In the genomic region with DNA sequence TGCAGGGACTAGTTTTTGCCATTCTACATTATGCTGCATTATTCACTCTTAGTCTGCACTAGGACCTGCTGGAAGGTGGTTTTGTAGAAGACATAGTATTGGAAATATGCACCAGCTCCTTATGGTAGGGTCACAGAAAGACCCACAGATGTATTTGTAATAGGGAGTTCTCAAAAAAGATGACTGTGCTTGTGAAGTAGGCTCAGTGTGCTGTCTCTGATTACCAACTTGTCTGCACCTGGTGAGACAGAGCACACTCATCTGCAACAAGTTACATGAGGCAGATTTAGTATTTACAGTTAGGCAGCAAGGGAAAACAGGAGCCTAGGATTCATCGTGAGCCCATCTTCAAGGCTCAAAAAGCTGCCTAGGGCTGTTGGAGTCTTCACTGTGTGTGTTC, we compare ENCODE assay signal across 1 cellular context.
TF ChIP-seq lines count a peak whose summit lies in the region.

No MANE protein-coding gene starts in this region.

TF ChIP-seq in GM23338, 12 proteins besides CTCF, POLR2A, EP300 and RAD21 (continued from another document):
- TF ChIP-seq, protein P1, sequence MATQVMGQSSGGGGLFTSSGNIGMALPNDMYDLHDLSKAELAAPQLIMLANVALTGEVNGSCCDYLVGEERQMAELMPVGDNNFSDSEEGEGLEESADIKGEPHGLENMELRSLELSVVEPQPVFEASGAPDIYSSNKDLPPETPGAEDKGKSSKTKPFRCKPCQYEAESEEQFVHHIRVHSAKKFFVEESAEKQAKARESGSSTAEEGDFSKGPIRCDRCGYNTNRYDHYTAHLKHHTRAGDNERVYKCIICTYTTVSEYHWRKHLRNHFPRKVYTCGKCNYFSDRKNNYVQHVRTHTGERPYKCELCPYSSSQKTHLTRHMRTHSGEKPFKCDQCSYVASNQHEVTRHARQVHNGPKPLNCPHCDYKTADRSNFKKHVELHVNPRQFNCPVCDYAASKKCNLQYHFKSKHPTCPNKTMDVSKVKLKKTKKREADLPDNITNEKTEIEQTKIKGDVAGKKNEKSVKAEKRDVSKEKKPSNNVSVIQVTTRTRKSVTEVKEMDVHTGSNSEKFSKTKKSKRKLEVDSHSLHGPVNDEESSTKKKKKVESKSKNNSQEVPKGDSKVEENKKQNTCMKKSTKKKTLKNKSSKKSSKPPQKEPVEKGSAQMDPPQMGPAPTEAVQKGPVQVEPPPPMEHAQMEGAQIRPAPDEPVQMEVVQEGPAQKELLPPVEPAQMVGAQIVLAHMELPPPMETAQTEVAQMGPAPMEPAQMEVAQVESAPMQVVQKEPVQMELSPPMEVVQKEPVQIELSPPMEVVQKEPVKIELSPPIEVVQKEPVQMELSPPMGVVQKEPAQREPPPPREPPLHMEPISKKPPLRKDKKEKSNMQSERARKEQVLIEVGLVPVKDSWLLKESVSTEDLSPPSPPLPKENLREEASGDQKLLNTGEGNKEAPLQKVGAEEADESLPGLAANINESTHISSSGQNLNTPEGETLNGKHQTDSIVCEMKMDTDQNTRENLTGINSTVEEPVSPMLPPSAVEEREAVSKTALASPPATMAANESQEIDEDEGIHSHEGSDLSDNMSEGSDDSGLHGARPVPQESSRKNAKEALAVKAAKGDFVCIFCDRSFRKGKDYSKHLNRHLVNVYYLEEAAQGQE (IDR thresholded peaks at IDR 0.05; ENCODE audit: unreplicated experiment) = no peak
- TF ChIP-seq EZH2phosphoT487 (IDR thresholded peaks at IDR 0.05; ENCODE audit: unreplicated experiment) (no peak), ZNF114 (CRISPR knock-in tag; IDR thresholded peaks at IDR 0.05) (no peak), STAT1 (IDR thresholded peaks at IDR 0.05; ENCODE audit: unreplicated experiment) (no peak), POLR2AphosphoS5 (IDR thresholded peaks at IDR 0.05; ENCODE audit: low read depth) (no peak), CREB1 (CRISPR knock-in tag; IDR thresholded peaks at IDR 0.05; ENCODE audit: low read depth) (no peak), ZNF331 (CRISPR knock-in tag; IDR thresholded peaks at IDR 0.05; ENCODE audit: low read depth) (no peak), EZH2 (IDR thresholded peaks at IDR 0.05; ENCODE audit: low read depth, unreplicated experiment) (no peak)
- TF ChIP-seq, protein P2, sequence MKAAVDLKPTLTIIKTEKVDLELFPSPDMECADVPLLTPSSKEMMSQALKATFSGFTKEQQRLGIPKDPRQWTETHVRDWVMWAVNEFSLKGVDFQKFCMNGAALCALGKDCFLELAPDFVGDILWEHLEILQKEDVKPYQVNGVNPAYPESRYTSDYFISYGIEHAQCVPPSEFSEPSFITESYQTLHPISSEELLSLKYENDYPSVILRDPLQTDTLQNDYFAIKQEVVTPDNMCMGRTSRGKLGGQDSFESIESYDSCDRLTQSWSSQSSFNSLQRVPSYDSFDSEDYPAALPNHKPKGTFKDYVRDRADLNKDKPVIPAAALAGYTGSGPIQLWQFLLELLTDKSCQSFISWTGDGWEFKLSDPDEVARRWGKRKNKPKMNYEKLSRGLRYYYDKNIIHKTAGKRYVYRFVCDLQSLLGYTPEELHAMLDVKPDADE (IDR thresholded peaks at IDR 0.05) = no peak
- TF ChIP-seq, protein P3, sequence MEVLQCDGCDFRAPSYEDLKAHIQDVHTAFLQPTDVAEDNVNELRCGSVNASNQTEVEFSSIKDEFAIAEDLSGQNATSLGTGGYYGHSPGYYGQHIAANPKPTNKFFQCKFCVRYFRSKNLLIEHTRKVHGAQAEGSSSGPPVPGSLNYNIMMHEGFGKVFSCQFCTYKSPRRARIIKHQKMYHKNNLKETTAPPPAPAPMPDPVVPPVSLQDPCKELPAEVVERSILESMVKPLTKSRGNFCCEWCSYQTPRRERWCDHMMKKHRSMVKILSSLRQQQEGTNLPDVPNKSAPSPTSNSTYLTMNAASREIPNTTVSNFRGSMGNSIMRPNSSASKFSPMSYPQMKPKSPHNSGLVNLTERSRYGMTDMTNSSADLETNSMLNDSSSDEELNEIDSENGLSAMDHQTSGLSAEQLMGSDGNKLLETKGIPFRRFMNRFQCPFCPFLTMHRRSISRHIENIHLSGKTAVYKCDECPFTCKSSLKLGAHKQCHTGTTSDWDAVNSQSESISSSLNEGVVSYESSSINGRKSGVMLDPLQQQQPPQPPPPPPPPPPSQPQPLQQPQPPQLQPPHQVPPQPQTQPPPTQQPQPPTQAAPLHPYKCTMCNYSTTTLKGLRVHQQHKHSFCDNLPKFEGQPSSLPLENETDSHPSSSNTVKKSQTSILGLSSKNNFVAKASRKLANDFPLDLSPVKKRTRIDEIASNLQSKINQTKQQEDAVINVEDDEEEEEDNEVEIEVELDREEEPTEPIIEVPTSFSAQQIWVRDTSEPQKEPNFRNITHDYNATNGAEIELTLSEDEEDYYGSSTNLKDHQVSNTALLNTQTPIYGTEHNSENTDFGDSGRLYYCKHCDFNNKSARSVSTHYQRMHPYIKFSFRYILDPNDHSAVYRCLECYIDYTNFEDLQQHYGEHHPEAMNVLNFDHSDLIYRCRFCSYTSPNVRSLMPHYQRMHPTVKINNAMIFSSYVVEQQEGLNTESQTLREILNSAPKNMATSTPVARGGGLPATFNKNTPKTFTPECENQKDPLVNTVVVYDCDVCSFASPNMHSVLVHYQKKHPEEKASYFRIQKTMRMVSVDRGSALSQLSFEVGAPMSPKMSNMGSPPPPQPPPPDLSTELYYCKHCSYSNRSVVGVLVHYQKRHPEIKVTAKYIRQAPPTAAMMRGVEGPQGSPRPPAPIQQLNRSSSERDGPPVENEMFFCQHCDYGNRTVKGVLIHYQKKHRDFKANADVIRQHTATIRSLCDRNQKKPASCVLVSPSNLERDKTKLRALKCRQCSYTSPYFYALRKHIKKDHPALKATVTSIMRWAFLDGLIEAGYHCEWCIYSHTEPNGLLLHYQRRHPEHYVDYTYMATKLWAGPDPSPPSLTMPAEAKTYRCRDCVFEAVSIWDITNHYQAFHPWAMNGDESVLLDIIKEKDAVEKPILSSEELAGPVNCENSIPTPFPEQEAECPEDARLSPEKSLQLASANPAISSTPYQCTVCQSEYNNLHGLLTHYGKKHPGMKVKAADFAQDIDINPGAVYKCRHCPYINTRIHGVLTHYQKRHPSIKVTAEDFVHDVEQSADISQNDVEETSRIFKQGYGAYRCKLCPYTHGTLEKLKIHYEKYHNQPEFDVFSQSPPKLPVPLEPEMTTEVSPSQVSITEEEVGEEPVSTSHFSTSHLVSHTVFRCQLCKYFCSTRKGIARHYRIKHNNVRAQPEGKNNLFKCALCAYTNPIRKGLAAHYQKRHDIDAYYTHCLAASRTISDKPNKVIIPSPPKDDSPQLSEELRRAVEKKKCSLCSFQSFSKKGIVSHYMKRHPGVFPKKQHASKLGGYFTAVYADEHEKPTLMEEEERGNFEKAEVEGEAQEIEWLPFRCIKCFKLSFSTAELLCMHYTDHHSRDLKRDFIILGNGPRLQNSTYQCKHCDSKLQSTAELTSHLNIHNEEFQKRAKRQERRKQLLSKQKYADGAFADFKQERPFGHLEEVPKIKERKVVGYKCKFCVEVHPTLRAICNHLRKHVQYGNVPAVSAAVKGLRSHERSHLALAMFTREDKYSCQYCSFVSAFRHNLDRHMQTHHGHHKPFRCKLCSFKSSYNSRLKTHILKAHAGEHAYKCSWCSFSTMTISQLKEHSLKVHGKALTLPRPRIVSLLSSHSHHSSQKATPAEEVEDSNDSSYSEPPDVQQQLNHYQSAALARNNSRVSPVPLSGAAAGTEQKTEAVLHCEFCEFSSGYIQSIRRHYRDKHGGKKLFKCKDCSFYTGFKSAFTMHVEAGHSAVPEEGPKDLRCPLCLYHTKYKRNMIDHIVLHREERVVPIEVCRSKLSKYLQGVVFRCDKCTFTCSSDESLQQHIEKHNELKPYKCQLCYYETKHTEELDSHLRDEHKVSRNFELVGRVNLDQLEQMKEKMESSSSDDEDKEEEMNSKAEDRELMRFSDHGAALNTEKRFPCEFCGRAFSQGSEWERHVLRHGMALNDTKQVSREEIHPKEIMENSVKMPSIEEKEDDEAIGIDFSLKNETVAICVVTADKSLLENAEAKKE (CRISPR knock-in tag; IDR thresholded peaks at IDR 0.05) = no peak
